Comparison of ENCODE assay signal across 22 cellular contexts in the genomic region with DNA sequence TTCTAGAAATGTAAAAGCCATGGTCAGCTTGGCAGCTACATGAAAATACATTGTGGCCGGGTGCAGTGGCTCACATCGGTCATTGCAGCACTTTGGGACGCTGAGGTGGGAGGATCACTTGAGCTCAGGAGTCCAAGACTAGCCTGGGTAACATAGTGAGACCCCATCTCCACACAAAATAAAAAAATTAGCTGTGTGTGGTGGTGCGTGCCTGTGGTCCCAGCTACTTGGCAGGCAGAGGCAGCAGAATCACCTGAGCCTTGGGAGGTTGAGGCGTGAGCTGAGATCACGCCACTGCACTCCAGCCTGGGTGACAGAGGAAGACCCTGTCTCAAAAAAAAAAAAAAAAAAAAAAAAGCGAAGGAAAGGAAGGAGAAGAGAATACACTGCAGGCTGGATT.
"Had no signal": no experiment of that assay in that cellular context is flagged by ENCODE, and none has a peak within 500 bp of the region (broad histone marks: within the 10 kb centered on the region; RNA-seq: fewer than 3 reads in every experiment).

No MANE protein-coding gene starts in this region.

- ATAC-seq: effector memory CD8-positive, alpha-beta T cell; esophagus mucosa; foreskin keratinocyte; gastrocnemius medialis; gastroesophageal sphincter; heart left ventricle had no signal

- H3K4me3 ChIP-seq: colonic mucosa, coronary artery, dorsolateral prefrontal cortex, esophagus muscularis mucosa, esophagus squamous epithelium, gastrocnemius medialis, gastroesophageal sphincter, heart left ventricle had no signal

- H3K27ac ChIP-seq: colonic mucosa, coronary artery, dorsolateral prefrontal cortex, epithelial cell of prostate, esophagus muscularis mucosa, esophagus squamous epithelium, foreskin keratinocyte, gastrocnemius medialis, gastroesophageal sphincter, heart left ventricle had no signal

- H3K36me3 ChIP-seq: colonic mucosa, esophagus muscularis mucosa, esophagus squamous epithelium, gastrocnemius medialis, gastroesophageal sphincter, heart left ventricle had no signal

- H3K9me3 ChIP-seq: colonic mucosa, esophagus muscularis mucosa, gastrocnemius medialis, gastroesophageal sphincter had no signal

- H3K4me1 ChIP-seq: colonic mucosa, esophagus muscularis mucosa, foreskin keratinocyte, gastrocnemius medialis, gastroesophageal sphincter had no signal

- DNase-seq: colonic mucosa; cortex of kidney; dermis blood vessel endothelial cell; dorsolateral prefrontal cortex; effector CD4-positive, alpha-beta T cell; effector CD8-positive, alpha-beta T cell; effector memory CD4-positive, alpha-beta T cell; effector memory CD8-positive, alpha-beta T cell; endodermal cell; erythroblast; esophagus squamous epithelium; foreskin keratinocyte; foreskin melanocyte; gastrocnemius medialis; glutamatergic neuron; head of caudate nucleus; heart left ventricle had no signal

- H3K27me3 ChIP-seq: colonic mucosa had no signal
